In genomic region chr5:172870261-172870806, GRCh38 we compare ENCODE assay signal across 10 cellular contexts. TPM values are rescaled to one million over a fixed set of nuclear protein-coding genes. Genes with fewer than 3 reads are reported as not detected.
DNase-seq lines count a peak whose midpoint lies in the region; ATAC-seq and TF ChIP-seq lines count a peak whose summit lies in the region.
"Had no signal": no experiment of that assay in that cellular context is flagged by ENCODE, and none has a peak within 500 bp of the region (broad histone marks: within the 10 kb centered on the region; RNA-seq: fewer than 3 reads in every experiment).

No MANE protein-coding gene starts in this region.

- H3K36me3 ChIP-seq in heart left ventricle = no peaks in the 10 kb centered on the region
- H3K36me3 ChIP-seq in gastrocnemius medialis = no peaks in the 10 kb centered on the region

- TF ChIP-seq POLR2A in heart left ventricle (IDR thresholded peaks at IDR 0.05) = no peak
- peak; percentile 14 to 31 for TF ChIP-seq POLR2A in gastrocnemius medialis (IDR thresholded peaks at IDR 0.05)

- H3K27ac ChIP-seq in adipose tissue (ENCODE audit: low read depth, low read length) (peak overlapping the region; percentile 85), heart left ventricle (peak overlapping the region; percentile 83 to 99 (median 94)), gastrocnemius medialis (peak overlapping the region; percentile 85 to 98 (median 94))

- peak; percentile 93 for DNase-seq in EL
- DNase-seq in heart left ventricle = peak; percentile 63 to 76 (median 67)
- peak in 1 of 2 donors; percentile 67 for DNase-seq in gastrocnemius medialis
- no peak for DNase-seq in activated naive CD4-positive, alpha-beta T cell (lab: John Stamatoyannopoulos, UW)
- DNase-seq in DMS79 (lab: John Stamatoyannopoulos, UW) = no peak
- DNase-seq: NCI-H526 treated with DMSO at 0.1 percent for 48 hours; stimulated activated naive CD4-positive, alpha-beta T cell had no signal

- H3K9me3 ChIP-seq in heart left ventricle (no peaks in the 10 kb centered on the region), gastrocnemius medialis (no peaks in the 10 kb centered on the region)

- no peak overlapping the region for H3K4me3 ChIP-seq in heart left ventricle
- no peak overlapping the region for H3K4me3 ChIP-seq in gastrocnemius medialis

- ATAC-seq in heart left ventricle (peak in 3 of 4 donors; percentile 6 to 52 (median 40)), gastrocnemius medialis (peak in 1 of 2 donors; percentile 14), HG03565 (IDR thresholded peaks at IDR 0.05; ENCODE audit: unreplicated experiment) (no peak), GM19397 (IDR thresholded peaks at IDR 0.05; ENCODE audit: unreplicated experiment) (no peak)

- intact Hi-C loops in heart left ventricle (cut with DNase I) = loop anchor here in 3 of 10 donors (2.0 to 5.0 kb wide), 3 partner anchors 36 to 100 kb away; partner anchors contain the start of genes DUSP1 (in 2 of the 3) and ERGIC1 (in 1 of the 3)
- intact Hi-C loops in gastrocnemius medialis (cut with DNase I; ENCODE audit: low total_unique reads) = no loop called here

- TF ChIP-seq CTCF in heart left ventricle (IDR thresholded peaks at IDR 0.05) = no peak
- TF ChIP-seq CTCF in gastrocnemius medialis (IDR thresholded peaks at IDR 0.05 in 4 of 5, conservative IDR thresholded peaks at IDR 0.05 in 1 of 5) = no peak

- H3K27me3 ChIP-seq in heart left ventricle = no peaks in the 10 kb centered on the region
- H3K27me3 ChIP-seq in gastrocnemius medialis = no peaks in the 10 kb centered on the region

- in situ Hi-C loops in gastrocnemius medialis (cut with MboI; ENCODE audit: low sequenced_read_pairs in 4 of 4) = loop anchor here in 1 of 4 donors (10.0 kb wide), 1 partner anchor 96 kb away; the partner anchor contains the start of gene DUSP1

- H3K4me1 ChIP-seq in heart left ventricle (peaks cover 39 to 97% (median 82%) of the 10 kb centered on the region in 12 donors), gastrocnemius medialis (peaks cover 83 to 86% of the 10 kb centered on the region in 2 donors)

- WGBS in adipose tissue, 3 donors = 27 to 82% (median 34%) methylated on average over 8 of the region's 8 CpGs
- WGBS in heart left ventricle, 4 donors = 34 to 46% (median 43%) methylated on average over 8 of the region's 8 CpGs

RNA-seq across cellular contexts. Expression of gene ERGIC1, which starts 36.3 kb away (rescaled TPM):
- 100 to 1,000 TPM in 2 of 3 donors, 10 to 100 TPM in 1; 66.5 to 123 (median 119) TPM for polyA plus RNA-seq in adipose tissue
- 100 to 1,000 TPM in 1 of 9 donors, 10 to 100 TPM in 8; 67.0 to 109 (median 84.9) TPM for total RNA-seq in heart left ventricle
- polyA plus RNA-seq in heart left ventricle = 100 to 1,000 TPM in 1 of 2 donors, 10 to 100 TPM in 1; 66.6 to 115 TPM
- 100 to 1,000 TPM in 1 of 4 donors, 10 to 100 TPM in 3; 54.4 to 108 (median 88.0) TPM for total RNA-seq in gastrocnemius medialis

Comparison
In these comparisons a context has a peak if more than half of its experiments do, and no peak if none do; other contexts are left out.
1. DNase-seq: peak in EL (single experiment) and heart left ventricle (5 of 5); none in activated naive CD4-positive, alpha-beta T cell (0 of 4) and DMS79 (single experiment).
2. ATAC-seq: peak in heart left ventricle (3 of 4); none in HG03565 (single experiment) and GM19397 (single experiment).
3. POLR2A ChIP-seq: peak in gastrocnemius medialis (2 of 2); none in heart left ventricle (0 of 2).
4. Peak in every context shown above with its lines, with median percentiles within 50 percentile points of each other: H3K27ac ChIP-seq.